Comparison of ENCODE assay signal across 18 cellular contexts in genomic region chr6:44178424-44179071, GRCh38. TPM values are rescaled to one million over a fixed set of nuclear protein-coding genes. Genes with fewer than 3 reads are reported as not detected.
DNase-seq lines count a peak whose midpoint lies in the region; ATAC-seq, FAIRE-seq and TF ChIP-seq lines count a peak whose summit lies in the region.
"Had no signal": no experiment of that assay in that cellular context is flagged by ENCODE, and none has a peak within 500 bp of the region (broad histone marks: within the 10 kb centered on the region; RNA-seq: fewer than 3 reads in every experiment).

No MANE protein-coding gene starts in this region.

- H2AFZ ChIP-seq in K562 (ENCODE audit: low read depth, low read length) = no peak overlapping the region

- H3K27ac Mint-ChIP-seq in mesothelial cell of epicardium = peak overlapping the region; percentile 4
- no peak overlapping the region for H3K27ac Mint-ChIP-seq in CD4-positive, alpha-beta T cell
- H3K27ac Mint-ChIP-seq: memory B cell, nephron progenitor cell, T-helper 17 cell had no signal

- H3K4me3 ChIP-seq in HEK293 (ENCODE audit: low read depth, low read length) (no peak overlapping the region), K562 (no peak overlapping the region)
- H3K4me3 ChIP-seq: colonic mucosa had no signal

- CTCF ChIA-PET in HEK293 (lab: Yijun Ruan, JAX) = interaction anchor here (0.6 to 1.9 kb wide), 4 partner anchors 13 to 570 kb away, joined by 3 to 7 read pairs (median 4); no protein-coding TSS in a partner anchor
- CTCF ChIA-PET in K562 (lab: Yijun Ruan, JAX; ENCODE audit: low intra/inter-chr PET ratio) = no interaction called here
- CTCF ChIA-PET in CD4-positive, alpha-beta T cell (lab: Charles Lee) = no interaction called here

- no peaks in the 10 kb centered on the region for H3K4me1 Mint-ChIP-seq in mesothelial cell of epicardium
- H3K4me1 Mint-ChIP-seq in CD4-positive, alpha-beta T cell (ENCODE audit: low read depth) = no peaks in the 10 kb centered on the region

- no TSS peak for BruUV-seq in K562 (replicated peaks; lab: Mats Ljungman, UMichigan)

- H3K27me3 Mint-ChIP-seq in mesothelial cell of epicardium (ENCODE audit: low read depth) = no peaks in the 10 kb centered on the region
- no peaks in the 10 kb centered on the region for H3K27me3 Mint-ChIP-seq in CD4-positive, alpha-beta T cell
- H3K27me3 Mint-ChIP-seq: T-helper 17 cell had no signal

- H3K9me1 ChIP-seq in K562 (ENCODE audit: control insufficient read depth, insufficient read depth, low read length) = no peaks in the 10 kb centered on the region

- intact Hi-C loops in K562 (cut with micrococcal nuclease) = no loop called here
- intact Hi-C loops in CD4-positive, alpha-beta T cell (cut with DNase I, micrococcal nuclease) = no loop called here

- no peaks in the 10 kb centered on the region for H3K9me3 Mint-ChIP-seq in mesothelial cell of epicardium
- H3K9me3 Mint-ChIP-seq in CD4-positive, alpha-beta T cell = no peaks in the 10 kb centered on the region
- H3K9me3 Mint-ChIP-seq: H9, memory B cell, nephron progenitor cell had no signal

- H3K36me3 Mint-ChIP-seq in mesothelial cell of epicardium = no peaks in the 10 kb centered on the region
- H3K36me3 Mint-ChIP-seq in CD4-positive, alpha-beta T cell (ENCODE audit: low read depth) = no peaks in the 10 kb centered on the region
- H3K36me3 Mint-ChIP-seq: memory B cell had no signal

- H3K36me3 ChIP-seq in HEK293 (ENCODE audit: control insufficient read depth in 2 of 2, insufficient read depth in 1 of 2, low read length in 2 of 2) (no peaks in the 10 kb centered on the region), K562 (ENCODE audit: control insufficient read depth, insufficient read depth, low read length) (no peaks in the 10 kb centered on the region)
- H3K36me3 ChIP-seq: colonic mucosa had no signal

- H3K79me2 ChIP-seq in K562 (ENCODE audit: control insufficient read depth, insufficient read depth, low read length) = no peaks in the 10 kb centered on the region

- no peak for FAIRE-seq in K562 (lab: Jason Lieb, UNC)
- FAIRE-seq: GM19239 had no signal

- TF ChIP-seq POLR2A in K562 (conservative IDR thresholded peaks at IDR 0.05) = no peak

- POLR2A ChIA-PET in HEK293 (lab: Yijun Ruan, JAX) (interaction anchor here (0.7 to 1.6 kb wide), 4 partner anchors 41 to 78 kb away, joined by 3 read pairs; partner anchors contain the start of gene HSP90AB1), K562 (lab: Yijun Ruan, JAX) (interaction anchor here (0.5 to 3.0 kb wide), 5 partner anchors 8 to 738 kb away, joined by 3 to 17 read pairs (median 3); partner anchors contain the start of gene HSP90AB1)
- POLR2A ChIA-PET in CD4-positive, alpha-beta T cell (lab: Charles Lee) = no interaction called here

- H4K20me1 ChIP-seq in K562 (replicated peaks; ENCODE audit: control insufficient read depth, insufficient read depth, low read length) = no peaks in the 10 kb centered on the region

- 14% methylated on average over 8 of the region's 9 CpGs for WGBS in K562 (ENCODE audit: insufficient coverage, low coverage, missing lambda C conversion rate)

- TF ChIP-seq CTCF in HEK293 (tag by site-specific recombination; IDR thresholded peaks at IDR 0.05) (no peak), K562 (IDR thresholded peaks at IDR 0.05 in 2 of 3, conservative IDR thresholded peaks at IDR 0.05 in 1 of 3; ENCODE audit: insufficient read depth in 2 of 3, low read depth in 1 of 3, low read length in 3 of 3) (no peak), mesothelial cell of epicardium (IDR thresholded peaks at IDR 0.05; ENCODE audit: unreplicated experiment) (no peak), GM13977 (IDR thresholded peaks at IDR 0.05; ENCODE audit: extremely low read depth, insufficient read depth, missing control alignments) (no peak)
- no peak for TF ChIP-seq CTCF in CD4-positive, alpha-beta T cell (IDR thresholded peaks at IDR 0.05)

- H3K27ac ChIP-seq in HEK293 (ENCODE audit: extremely low read depth, low read depth, low read length) (no peak overlapping the region), K562 (ENCODE audit: extremely low read depth, low read depth, low read length) (no peak overlapping the region)
- H3K27ac ChIP-seq in CD4-positive, alpha-beta T cell (ENCODE audit: low read depth, low read length) = no peak overlapping the region
- H3K27ac ChIP-seq: colonic mucosa had no signal

- peaks cover 2 to 21% of the 10 kb centered on the region in 2 experiments; a peak in 2 of 5 replicates for H3K27me3 ChIP-seq in K562 (ENCODE audit: control insufficient read depth in 2 of 2, insufficient read depth in 2 of 2, low read length in 2 of 2)
- no peaks in the 10 kb centered on the region for H3K27me3 ChIP-seq in CD4-positive, alpha-beta T cell (ENCODE audit: control insufficient read depth, insufficient read depth, low read length)
- H3K27me3 ChIP-seq: colonic mucosa had no signal

- no peak for TF ChIP-seq RAD21 in K562 (CRISPR knock-in tag; conservative IDR thresholded peaks at IDR 0.05 in 1 of 2, IDR thresholded peaks at IDR 0.05 in 1 of 2)

- ATAC-seq in K562 = no peak
- no peak for ATAC-seq in CD4-positive, alpha-beta T cell (ENCODE audit: poor library complexity)
- ATAC-seq: T-helper 17 cell had no signal

- H3K9ac ChIP-seq in K562 (ENCODE audit: insufficient read depth in 1 of 2, low read depth in 2 of 2, low read length in 2 of 2) = no peak overlapping the region

- H3K4me1 ChIP-seq in HEK293 (ENCODE audit: control insufficient read depth, insufficient read depth, low read length) (no peaks in the 10 kb centered on the region), K562 (replicated peaks in 1 of 2; ENCODE audit: control insufficient read depth in 2 of 2, insufficient read depth in 2 of 2, low read length in 2 of 2) (peaks cover 0 to 11% of the 10 kb centered on the region in 2 experiments; a peak in 2 of 5 replicates)
- H3K4me1 ChIP-seq: colonic mucosa had no signal

- no peak overlapping the region for H3K4me2 ChIP-seq in K562 (ENCODE audit: insufficient read depth, low read length)

- DNase-seq in K562 (ENCODE audit: extremely low read depth in 1 of 4, low spot score in 3 of 4) = no peak
- DNase-seq in mesothelial cell of epicardium (ENCODE audit: low spot score in 2 of 2, unreplicated experiment in 2 of 2) = no peak
- no peak for DNase-seq in CD4-positive, alpha-beta T cell
- no peak for DNase-seq in NCI-H1694 (lab: John Stamatoyannopoulos, UW)
- no peak for DNase-seq in GM13977 (ENCODE audit: low spot score)
- DNase-seq: activated CD4-positive, CD25-positive, alpha-beta regulatory T cell; anterior cingulate cortex; colonic mucosa; erythroblast; H9; nephron progenitor cell; retina; T-helper 17 cell had no signal

- TF ChIP-seq EP300 in K562 (IDR thresholded peaks at IDR 0.05; ENCODE audit: low read length) = no peak

- H3K9me3 ChIP-seq in HEK293 (ENCODE audit: control insufficient read depth, insufficient read depth, low read depth, low read length) (no peaks in the 10 kb centered on the region), K562 (replicated peaks; ENCODE audit: control insufficient read depth, insufficient read depth, low read depth, low read length) (no peaks in the 10 kb centered on the region)
- no peaks in the 10 kb centered on the region for H3K9me3 ChIP-seq in CD4-positive, alpha-beta T cell (ENCODE audit: control insufficient read depth, low read length)
- H3K9me3 ChIP-seq: colonic mucosa had no signal

- no peak overlapping the region for H3K4me3 Mint-ChIP-seq in mesothelial cell of epicardium
- H3K4me3 Mint-ChIP-seq in CD4-positive, alpha-beta T cell = no peak overlapping the region
- H3K4me3 Mint-ChIP-seq: H9, memory B cell, nephron progenitor cell, T-helper 17 cell had no signal

- in situ Hi-C loops in K562 (cut with MboI) = no loop called here
- in situ Hi-C loops in GM13977 (cut with MboI; ENCODE audit: low pct_unique_long_range_greater_than_20kb, low sequenced_read_pairs, unreplicated experiment) = no loop called here

RNA-seq across cellular contexts. Expression of gene CAPN11, which starts 19.9 kb away (rescaled TPM):
- 2.2 and 4.6 TPM in 2 replicates for total RNA-seq in K562 (2011; cell fraction: chromatin; rRNA removed; ENCODE audit: low replicate concordance)
- 1.8 and 2.5 TPM in 2 replicates for total RNA-seq in K562 (2011; cell fraction: nucleolus; rRNA removed)
- 1.6 and 1.9 TPM in 2 replicates for total RNA-seq in K562 (2011; cell fraction: nucleoplasm; rRNA removed)
- total RNA-seq in K562 (2014; rRNA removed) (0.20 and 0.41 TPM in 2 replicates), K562 (2014; rRNA removed; fragmentation: Illumina TruSeq; extraction: Trizol) (0.13 and 0.18 TPM in 2 replicates), K562 (2015; rRNA removed; fragmentation: Illumina TruSeq; extraction: Trizol) (0.07 and 0.11 TPM in 2 replicates), K562 (2021) (0.07 and 0.18 TPM in 2 replicates), mesothelial cell of epicardium (not detected in 3 replicates)
- polyA plus RNA-seq in K562 (2011; rRNA removed) (0.30 and 0.46 TPM in 2 replicates), K562 (2014; fragmentation: Illumina TruSeq; extraction: Trizol) (0.15 and 0.19 TPM in 2 replicates), K562 (2014; fragmentation: Nextera tagmentation; extraction: Ambion mirVana) (under 1 TPM in 1 of 2 experiments, not detected in 1; 0.03 TPM), K562 (2014; rRNA removed) (0.04 and 0.61 TPM in 2 replicates)
- 0.15 and 0.57 TPM in 2 replicates for polyA plus RNA-seq in K562 (2011; cell fraction: cytosol; rRNA removed)
- polyA plus RNA-seq in K562 (2011; cell fraction: nucleus; rRNA removed) = 3.4 and 5.7 TPM in 2 replicates
- 0.35 and 1.5 TPM in 2 replicates for polyA plus RNA-seq in K562 (2012)
- polyA minus RNA-seq in K562 (2011; rRNA and poly(A)+ RNA removed) = 0.24 and 0.25 TPM in 2 replicates
- polyA minus RNA-seq in K562 (2011; cell fraction: cytosol; rRNA and poly(A)+ RNA removed) = 0.48 TPM in 1 of 2 replicates, not detected in the other
- 0.67 and 0.81 TPM in 2 replicates for polyA minus RNA-seq in K562 (2011; cell fraction: nucleus; rRNA and poly(A)+ RNA removed)
- total RNA-seq in CD4-positive, alpha-beta T cell = 1 to 10 TPM; 1.3 to 1.5 TPM
- total RNA-seq: Daoy, M059J had no signal

RNA-seq across cellular contexts. Expression of gene MYMX, which starts 38.2 kb away (rescaled TPM):
- not detected in 2 replicates for total RNA-seq in K562 (2011; cell fraction: chromatin; rRNA removed; ENCODE audit: low replicate concordance)
- total RNA-seq in K562 (2011; cell fraction: nucleolus; rRNA removed) = not detected in 2 replicates
- total RNA-seq in K562 (2011; cell fraction: nucleoplasm; rRNA removed) = not detected in 2 replicates
- not detected in 2 replicates for total RNA-seq in K562 (2014; rRNA removed)
- total RNA-seq in K562 (2014; rRNA removed; fragmentation: Illumina TruSeq; extraction: Trizol) = not detected in 2 replicates
- total RNA-seq in K562 (2015; rRNA removed; fragmentation: Illumina TruSeq; extraction: Trizol) = not detected in 2 replicates
- total RNA-seq in K562 (2021) = not detected in 2 replicates
- polyA plus RNA-seq in K562 (2011; rRNA removed) = 0.12 TPM in 1 of 2 replicates, not detected in the other
- 0.12 TPM in 1 of 2 replicates, not detected in the other for polyA plus RNA-seq in K562 (2011; cell fraction: cytosol; rRNA removed)
- 0.20 TPM in 1 of 2 replicates, not detected in the other for polyA plus RNA-seq in K562 (2011; cell fraction: nucleus; rRNA removed)
- polyA plus RNA-seq in K562 (2012) = 0.17 and 0.23 TPM in 2 replicates
- polyA plus RNA-seq in K562 (2014; fragmentation: Illumina TruSeq; extraction: Trizol) = not detected in 2 replicates
- not detected for polyA plus RNA-seq in K562 (2014; fragmentation: Nextera tagmentation; extraction: Ambion mirVana)
- 0.12 TPM in 1 of 2 replicates, not detected in the other for polyA plus RNA-seq in K562 (2014; rRNA removed)
- not detected in 2 replicates for polyA minus RNA-seq in K562 (2011; rRNA and poly(A)+ RNA removed)
- polyA minus RNA-seq in K562 (2011; cell fraction: cytosol; rRNA and poly(A)+ RNA removed) = not detected in 2 replicates
- polyA minus RNA-seq in K562 (2011; cell fraction: nucleus; rRNA and poly(A)+ RNA removed) = 0.56 TPM in 1 of 2 replicates, not detected in the other
- total RNA-seq in mesothelial cell of epicardium = not detected in 3 replicates
- not detected for total RNA-seq in CD4-positive, alpha-beta T cell
- total RNA-seq: colonic mucosa, Daoy, M059J, T-helper 17 cell had no signal

RNA-seq across cellular contexts. Expression of gene SLC29A1, which starts 44.8 kb away (rescaled TPM):
- total RNA-seq in K562 (2011; cell fraction: chromatin; rRNA removed; ENCODE audit: low replicate concordance) = 171 and 379 TPM in 2 replicates
- total RNA-seq in K562 (2011; cell fraction: nucleolus; rRNA removed) = 331 and 348 TPM in 2 replicates
- total RNA-seq in K562 (2011; cell fraction: nucleoplasm; rRNA removed) = 305 and 360 TPM in 2 replicates
- total RNA-seq in K562 (2014; rRNA removed) (57.7 and 89.5 TPM in 2 replicates), K562 (2014; rRNA removed; fragmentation: Illumina TruSeq; extraction: Trizol) (32.8 and 35.3 TPM in 2 replicates), K562 (2015; rRNA removed; fragmentation: Illumina TruSeq; extraction: Trizol) (43.2 and 44.3 TPM in 2 replicates), K562 (2021) (103 and 107 TPM in 2 replicates), mesothelial cell of epicardium (13.2 to 13.9 TPM (median 13.9 TPM) in 3 replicates)
- polyA plus RNA-seq in K562 (2011; rRNA removed) (148 and 204 TPM in 2 replicates), K562 (2014; fragmentation: Illumina TruSeq; extraction: Trizol) (136 and 170 TPM in 2 replicates), K562 (2014; fragmentation: Nextera tagmentation; extraction: Ambion mirVana) (10 to 100 TPM; 18.9 to 42.0 TPM), K562 (2014; rRNA removed) (140 and 147 TPM in 2 replicates)
- 291 and 372 TPM in 2 replicates for polyA plus RNA-seq in K562 (2011; cell fraction: cytosol; rRNA removed)
- 496 and 544 TPM in 2 replicates for polyA plus RNA-seq in K562 (2011; cell fraction: nucleus; rRNA removed)
- polyA plus RNA-seq in K562 (2012) = 90.3 and 112 TPM in 2 replicates
- polyA minus RNA-seq in K562 (2011; rRNA and poly(A)+ RNA removed) = 119 and 153 TPM in 2 replicates
- 67.5 and 84.3 TPM in 2 replicates for polyA minus RNA-seq in K562 (2011; cell fraction: cytosol; rRNA and poly(A)+ RNA removed)
- polyA minus RNA-seq in K562 (2011; cell fraction: nucleus; rRNA and poly(A)+ RNA removed) = 71.0 and 95.0 TPM in 2 replicates
- total RNA-seq in CD4-positive, alpha-beta T cell = 1 to 10 TPM in 1 of 2 experiments, under 1 TPM in 1; 0.67 to 1.3 TPM

RNA-seq across cellular contexts. Expression of gene TMEM63B, which starts 51.2 kb away (rescaled TPM):
- 125 and 274 TPM in 2 replicates for total RNA-seq in K562 (2011; cell fraction: chromatin; rRNA removed; ENCODE audit: low replicate concordance)
- total RNA-seq in K562 (2011; cell fraction: nucleolus; rRNA removed) = 162 and 166 TPM in 2 replicates
- total RNA-seq in K562 (2011; cell fraction: nucleoplasm; rRNA removed) = 160 TPM in 2 replicates
- total RNA-seq in K562 (2014; rRNA removed) (12.6 and 22.5 TPM in 2 replicates), K562 (2014; rRNA removed; fragmentation: Illumina TruSeq; extraction: Trizol) (10.8 and 14.4 TPM in 2 replicates), K562 (2015; rRNA removed; fragmentation: Illumina TruSeq; extraction: Trizol) (14.0 and 14.3 TPM in 2 replicates), K562 (2021) (39.2 and 39.4 TPM in 2 replicates), mesothelial cell of epicardium (44.7 to 54.9 TPM (median 49.3 TPM) in 3 replicates)
- polyA plus RNA-seq in K562 (2011; rRNA removed) (37.0 and 59.6 TPM in 2 replicates), K562 (2014; fragmentation: Illumina TruSeq; extraction: Trizol) (32.5 and 35.7 TPM in 2 replicates), K562 (2014; fragmentation: Nextera tagmentation; extraction: Ambion mirVana) (under 1 TPM; 0.14 to 0.17 TPM), K562 (2014; rRNA removed) (26.8 and 31.0 TPM in 2 replicates)
- polyA plus RNA-seq in K562 (2011; cell fraction: cytosol; rRNA removed) = 69.9 and 86.4 TPM in 2 replicates
- polyA plus RNA-seq in K562 (2011; cell fraction: nucleus; rRNA removed) = 128 and 148 TPM in 2 replicates
- polyA plus RNA-seq in K562 (2012) = 27.9 and 28.7 TPM in 2 replicates
- polyA minus RNA-seq in K562 (2011; rRNA and poly(A)+ RNA removed) = 52.7 and 68.9 TPM in 2 replicates
- polyA minus RNA-seq in K562 (2011; cell fraction: cytosol; rRNA and poly(A)+ RNA removed) = 35.2 and 46.9 TPM in 2 replicates
- polyA minus RNA-seq in K562 (2011; cell fraction: nucleus; rRNA and poly(A)+ RNA removed) = 25.6 and 33.4 TPM in 2 replicates
- total RNA-seq in CD4-positive, alpha-beta T cell = 10 to 100 TPM; 11.4 to 12.8 TPM

RNA-seq across cellular contexts. Expression of gene MRPL14, which starts 51.3 kb away (rescaled TPM):
- 39.2 and 66.5 TPM in 2 replicates for total RNA-seq in K562 (2011; cell fraction: chromatin; rRNA removed; ENCODE audit: low replicate concordance)
- 54.2 and 60.8 TPM in 2 replicates for total RNA-seq in K562 (2011; cell fraction: nucleolus; rRNA removed)
- total RNA-seq in K562 (2011; cell fraction: nucleoplasm; rRNA removed) = 55.7 and 67.6 TPM in 2 replicates
- total RNA-seq in K562 (2014; rRNA removed) (166 and 199 TPM in 2 replicates), K562 (2014; rRNA removed; fragmentation: Illumina TruSeq; extraction: Trizol) (97.5 and 126 TPM in 2 replicates), K562 (2015; rRNA removed; fragmentation: Illumina TruSeq; extraction: Trizol) (130 and 136 TPM in 2 replicates), K562 (2021) (143 and 149 TPM in 2 replicates), mesothelial cell of epicardium (46.9 to 50.9 TPM (median 49.5 TPM) in 3 replicates)
- polyA plus RNA-seq in K562 (2011; rRNA removed) (145 and 165 TPM in 2 replicates), K562 (2014; fragmentation: Illumina TruSeq; extraction: Trizol) (134 and 163 TPM in 2 replicates), K562 (2014; fragmentation: Nextera tagmentation; extraction: Ambion mirVana) (100 to 1,000 TPM; 414 to 424 TPM), K562 (2014; rRNA removed) (195 and 240 TPM in 2 replicates)
- polyA plus RNA-seq in K562 (2011; cell fraction: cytosol; rRNA removed) = 149 and 217 TPM in 2 replicates
- 68.7 and 82.6 TPM in 2 replicates for polyA plus RNA-seq in K562 (2011; cell fraction: nucleus; rRNA removed)
- polyA plus RNA-seq in K562 (2012) = 102 and 171 TPM in 2 replicates
- polyA minus RNA-seq in K562 (2011; rRNA and poly(A)+ RNA removed) = 39.8 and 41.8 TPM in 2 replicates
- 38.6 and 39.1 TPM in 2 replicates for polyA minus RNA-seq in K562 (2011; cell fraction: cytosol; rRNA and poly(A)+ RNA removed)
- polyA minus RNA-seq in K562 (2011; cell fraction: nucleus; rRNA and poly(A)+ RNA removed) = 15.3 and 25.4 TPM in 2 replicates
- 10 to 100 TPM; 10.4 to 11.5 TPM for total RNA-seq in CD4-positive, alpha-beta T cell

Comparison
In these comparisons a context has a peak if more than half of its experiments do, and no peak if none do; other contexts are left out.
1. Of the 44 proteins assayed by ChIP-seq in both K562 and HEK293: peak only in K562: none; only in HEK293: none; in both: ZNF121; in neither: 43.